Comparison of ENCODE assay signal across 8 cellular contexts in the genomic region with DNA sequence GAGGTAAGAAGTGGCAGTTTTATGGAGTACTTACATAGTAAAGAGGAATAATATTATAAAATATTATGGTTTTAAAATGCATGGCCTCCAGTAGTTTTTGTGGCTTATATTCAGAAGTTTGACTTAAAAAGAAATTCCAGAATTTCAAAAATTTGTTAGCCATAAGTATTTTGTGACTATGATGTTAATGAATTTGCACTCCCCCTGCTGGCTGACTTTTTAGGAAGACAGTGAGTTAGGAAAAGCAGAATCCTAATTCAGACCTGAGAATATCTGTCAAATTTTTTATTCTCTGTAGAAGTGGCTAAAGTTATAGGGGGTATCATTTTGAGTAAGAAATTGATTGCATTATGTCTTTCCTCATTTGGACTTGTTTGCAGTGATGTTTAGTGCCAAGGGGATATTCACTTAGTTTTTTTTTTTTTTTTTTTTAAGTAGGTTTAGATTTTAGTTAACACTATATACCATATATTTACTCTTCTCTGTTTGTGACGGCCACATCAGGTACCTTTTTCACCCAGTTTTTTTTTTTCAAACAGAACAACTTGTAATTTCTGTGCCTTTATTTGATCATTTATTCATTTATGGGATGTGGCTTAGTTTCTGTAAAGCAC. TPM values are rescaled to one million over a fixed set of nuclear protein-coding genes. Genes with fewer than 3 reads are reported as not detected.
DNase-seq lines count a peak whose midpoint lies in the region; ATAC-seq and TF ChIP-seq lines count a peak whose summit lies in the region.

No MANE protein-coding gene starts in this region.

- peak; percentile 37 for DNase-seq in activated naive CD4-positive, alpha-beta T cell treated with anti-CD3 and anti-CD28 coated beads for 36 hours
- no peak for DNase-seq in activated naive CD4-positive, alpha-beta T cell treated with anti-CD3 and anti-CD28 coated beads, Interleukin-2, amount 10 ng/mL, durations not matched to agents 7 days and 5 days
- DNase-seq in NB4 (ENCODE audit: low read depth) (peak; percentile 59), brain microvascular endothelial cell (peak; percentile 47), medulla oblongata (ENCODE audit: extremely low spot score) (peak; percentile 45), kidney glomerular epithelial cell (lab: John Stamatoyannopoulos, UW) (no peak), MG63 (no peak)

- H3K27me3 Mint-ChIP-seq in activated naive CD4-positive, alpha-beta T cell treated with anti-CD3 and anti-CD28 coated beads for 36 hours (ENCODE audit: low read depth): no peaks in the 10 kb centered on the region
- no peaks in the 10 kb centered on the region for H3K27me3 Mint-ChIP-seq in activated naive CD4-positive, alpha-beta T cell treated with anti-CD3 and anti-CD28 coated beads, Interleukin-2, amount 10 ng/mL, durations not matched to agents 7 days and 5 days

- intact Hi-C loops in activated naive CD4-positive, alpha-beta T cell treated with anti-CD3 and anti-CD28 coated beads for 36 hours (cut with micrococcal nuclease): loop anchor here (1.0 to 5.0 kb wide), 2 partner anchors 69 to 163 kb away; a partner anchor contains a TSS

- no peak overlapping the region for H3K4me3 Mint-ChIP-seq in activated naive CD4-positive, alpha-beta T cell treated with anti-CD3 and anti-CD28 coated beads for 36 hours
- H3K4me3 Mint-ChIP-seq in activated naive CD4-positive, alpha-beta T cell treated with anti-CD3 and anti-CD28 coated beads, Interleukin-2, amount 10 ng/mL, durations not matched to agents 7 days and 5 days: no peak overlapping the region

- no peak for TF ChIP-seq POLR2A in NB4 (IDR thresholded peaks at IDR 0.05; ENCODE audit: extremely low read depth, insufficient read length)

- peaks cover 78% of the 10 kb centered on the region for H3K4me1 Mint-ChIP-seq in activated naive CD4-positive, alpha-beta T cell treated with anti-CD3 and anti-CD28 coated beads for 36 hours (ENCODE audit: low read depth)
- peaks cover 7% of the 10 kb centered on the region for H3K4me1 Mint-ChIP-seq in activated naive CD4-positive, alpha-beta T cell treated with anti-CD3 and anti-CD28 coated beads, Interleukin-2, amount 10 ng/mL, durations not matched to agents 7 days and 5 days

- H3K4me3 ChIP-seq in NB4 (ENCODE audit: low read depth, low read length) (no peak overlapping the region), brain microvascular endothelial cell (ENCODE audit: low read depth, low read length) (no peak overlapping the region), MG63 (no peak overlapping the region)

- no peaks in the 10 kb centered on the region for H3K27me3 ChIP-seq in brain microvascular endothelial cell (replicated peaks)
- H3K27me3 ChIP-seq in MG63: no peaks in the 10 kb centered on the region

- CTCF ChIA-PET in activated naive CD4-positive, alpha-beta T cell treated with anti-CD3 and anti-CD28 coated beads for 36 hours (lab: Charles Lee): interaction anchor here (0.6 to 1.2 kb wide), 2 partner anchors 32 to 126 kb away, joined by 3 to 4 read pairs; no protein-coding TSS in a partner anchor
- CTCF ChIA-PET in activated naive CD4-positive, alpha-beta T cell treated with anti-CD3 and anti-CD28 coated beads, Interleukin-2, amount 10 ng/mL, durations not matched to agents 7 days and 5 days (lab: Charles Lee): interaction anchor here (1.1 kb wide), 1 partner anchor 12 kb away, joined by 3 read pairs; no protein-coding TSS in a partner anchor

- TF ChIP-seq CTCF in NB4 (IDR thresholded peaks at IDR 0.05; ENCODE audit: low read depth, low read length) (peak; percentile 77), brain microvascular endothelial cell (IDR thresholded peaks at IDR 0.05; ENCODE audit: low read depth, low read length, missing control alignments) (peak; percentile 61)

- no peak for ATAC-seq in esophagus mucosa

- peaks cover 4% of the 10 kb centered on the region for H3K36me3 Mint-ChIP-seq in activated naive CD4-positive, alpha-beta T cell treated with anti-CD3 and anti-CD28 coated beads for 36 hours (ENCODE audit: low read depth)
- peaks cover 2% of the 10 kb centered on the region for H3K36me3 Mint-ChIP-seq in activated naive CD4-positive, alpha-beta T cell treated with anti-CD3 and anti-CD28 coated beads, Interleukin-2, amount 10 ng/mL, durations not matched to agents 7 days and 5 days

- in situ Hi-C loops in brain microvascular endothelial cell (cut with HindIII; ENCODE audit: low pct_ligation_motif_present, low sequenced_read_pairs): no loop called here

- no peaks in the 10 kb centered on the region for H3K9me3 ChIP-seq in MG63

- no peak overlapping the region for H3K27ac Mint-ChIP-seq in activated naive CD4-positive, alpha-beta T cell treated with anti-CD3 and anti-CD28 coated beads for 36 hours
- H3K27ac Mint-ChIP-seq in activated naive CD4-positive, alpha-beta T cell treated with anti-CD3 and anti-CD28 coated beads, Interleukin-2, amount 10 ng/mL, durations not matched to agents 7 days and 5 days: no peak overlapping the region

- no peak overlapping the region for H3K27ac ChIP-seq in brain microvascular endothelial cell

- H3K36me3 ChIP-seq in brain microvascular endothelial cell (replicated peaks): no peaks in the 10 kb centered on the region
- peaks cover 14% of the 10 kb centered on the region for H3K36me3 ChIP-seq in MG63

- H3K9me3 Mint-ChIP-seq in activated naive CD4-positive, alpha-beta T cell treated with anti-CD3 and anti-CD28 coated beads for 36 hours: no peaks in the 10 kb centered on the region
- H3K9me3 Mint-ChIP-seq in activated naive CD4-positive, alpha-beta T cell treated with anti-CD3 and anti-CD28 coated beads, Interleukin-2, amount 10 ng/mL, durations not matched to agents 7 days and 5 days: no peaks in the 10 kb centered on the region

RNA-seq across cellular contexts. Expression of a gene that starts 40.8 kb away (rescaled TPM):
- total RNA-seq in activated naive CD4-positive, alpha-beta T cell treated with anti-CD3 and anti-CD28 coated beads for 36 hours: 10 to 100 TPM; 33.6 to 35.3 TPM
- 42.6 TPM for total RNA-seq in esophagus mucosa
- total RNA-seq in MG63 (2014; rRNA removed; shearing (Covaris generic); ENCODE audit: low replicate concordance): 26.2 and 31.0 TPM in 2 replicates

Comparison
In these comparisons a context has a peak if more than half of its experiments do, and no peak if none do; other contexts are left out.
1. DNase-seq: peak in activated naive CD4-positive, alpha-beta T cell treated with anti-CD3 and anti-CD28 coated beads for 36 hours (single experiment), NB4 (single experiment), brain microvascular endothelial cell (single experiment) and medulla oblongata (single experiment); none in activated naive CD4-positive, alpha-beta T cell treated with anti-CD3 and anti-CD28 coated beads, Interleukin-2, amount 10 ng/mL, durations not matched to agents 7 days and 5 days (single experiment), kidney glomerular epithelial cell (single experiment) and MG63 (single experiment).